In genomic region chr5:74186351-74187315, GRCh38 we compare ENCODE assay signal across 18 cellular contexts.
DNase-seq lines count a peak whose midpoint lies in the region; ATAC-seq, FAIRE-seq and TF ChIP-seq lines count a peak whose summit lies in the region.
"Had no signal": no experiment of that assay in that cellular context is flagged by ENCODE, and none has a peak within 500 bp of the region (broad histone marks: within the 10 kb centered on the region; RNA-seq: fewer than 3 reads in every experiment).

No MANE protein-coding gene starts in this region.

- H3K9me3 ChIP-seq in astrocyte (ENCODE audit: insufficient read depth, low read depth, low read length) = no peaks in the 10 kb centered on the region
- H3K9me3 ChIP-seq: Peyer's patch had no signal

- no peak overlapping the region for H3K27ac Mint-ChIP-seq in activated CD4-positive, alpha-beta T cell treated with anti-CD3 and anti-CD28 coated beads for 36 hours
- peak overlapping the region; percentile 68 for H3K27ac Mint-ChIP-seq in astrocyte (ENCODE audit: unreplicated experiment)

- no peaks in the 10 kb centered on the region for H3K27me3 ChIP-seq in astrocyte (ENCODE audit: insufficient read depth, low read length)
- H3K27me3 ChIP-seq: MG63, Peyer's patch had no signal

- no peak overlapping the region for H3K9ac ChIP-seq in astrocyte (ENCODE audit: low read length)

- no peak overlapping the region for H3K4me3 ChIP-seq in astrocyte (ENCODE audit: insufficient read depth, low read depth, low read length)
- H3K4me3 ChIP-seq: K562, MG63, Peyer's patch had no signal

- DNase-seq in activated CD4-positive, alpha-beta T cell treated with anti-CD3 and anti-CD28 coated beads for 36 hours = no peak
- no peak for DNase-seq in activated CD4-positive, alpha-beta T cell treated with anti-CD3 and anti-CD28 coated beads, Interleukin-2, amount 50 U/mL, for 4 hours
- peak; percentile 95 for DNase-seq in astrocyte (ENCODE audit: low read depth)
- DNase-seq in fibroblast of peridontal ligament (ENCODE audit: extremely low read depth) = peak; percentile 83
- DNase-seq in D721Med (ENCODE audit: insufficient read length, low spot score) = no peak
- DNase-seq in kidney tubule cell (ENCODE audit: low spot score) = no peak
- DNase-seq: 8988T, DMS153, MG63, NCI-H1694 treated with DMSO at 0.1 percent for 48 hours, NCI-H510A, Peyer's patch, Right ventricle myocardium superior had no signal

- CTCF ChIA-PET in activated CD4-positive, alpha-beta T cell treated with anti-CD3 and anti-CD28 coated beads for 36 hours (lab: Charles Lee) = interaction anchor here (0.9 kb wide), 1 partner anchor 13 kb away, joined by 3 read pairs; no protein-coding TSS in a partner anchor

- peaks cover 17% of the 10 kb centered on the region for H3K4me1 ChIP-seq in astrocyte (ENCODE audit: insufficient read depth, low read length)
- H3K4me1 ChIP-seq: Peyer's patch had no signal

- TF ChIP-seq CTCF in astrocyte (IDR thresholded peaks at IDR 0.05; ENCODE audit: insufficient read depth, low read depth, low read length) (no peak), D721Med (IDR thresholded peaks at IDR 0.05; ENCODE audit: insufficient read depth, missing control alignments) (no peak)

- peaks cover 9% of the 10 kb centered on the region for H3K4me1 Mint-ChIP-seq in activated CD4-positive, alpha-beta T cell treated with anti-CD3 and anti-CD28 coated beads for 36 hours
- peaks cover 26% of the 10 kb centered on the region for H3K4me1 Mint-ChIP-seq in astrocyte (ENCODE audit: low read depth, unreplicated experiment)

- peak overlapping the region; percentile 43 for H3K4me2 ChIP-seq in astrocyte (ENCODE audit: low read length)

- no peaks in the 10 kb centered on the region for H3K36me3 Mint-ChIP-seq in activated CD4-positive, alpha-beta T cell treated with anti-CD3 and anti-CD28 coated beads for 36 hours (ENCODE audit: low read depth)
- H3K36me3 Mint-ChIP-seq in astrocyte (ENCODE audit: low read depth, unreplicated experiment) = no peaks in the 10 kb centered on the region

- H4K20me1 ChIP-seq in astrocyte (ENCODE audit: insufficient read depth, low read length) = no peaks in the 10 kb centered on the region

- H3K4me3 Mint-ChIP-seq in activated CD4-positive, alpha-beta T cell treated with anti-CD3 and anti-CD28 coated beads for 36 hours = no peak overlapping the region
- no peak overlapping the region for H3K4me3 Mint-ChIP-seq in astrocyte (ENCODE audit: unreplicated experiment)

- ATAC-seq in activated CD4-positive, alpha-beta T cell treated with anti-CD3 and anti-CD28 coated beads for 36 hours = peak; percentile 40
- ATAC-seq in GM18511 (IDR thresholded peaks at IDR 0.05; ENCODE audit: unreplicated experiment) = no peak
- no peak for ATAC-seq in GM18502 (IDR thresholded peaks at IDR 0.05; ENCODE audit: poor library complexity, unreplicated experiment)
- ATAC-seq: K562 had no signal

- H2AFZ ChIP-seq in astrocyte (ENCODE audit: low read depth, low read length) = no peak overlapping the region

- H3K27me3 Mint-ChIP-seq in activated CD4-positive, alpha-beta T cell treated with anti-CD3 and anti-CD28 coated beads for 36 hours = peaks cover 8% of the 10 kb centered on the region
- no peaks in the 10 kb centered on the region for H3K27me3 Mint-ChIP-seq in astrocyte (ENCODE audit: low read depth, unreplicated experiment)

- intact Hi-C loops in activated CD4-positive, alpha-beta T cell treated with anti-CD3 and anti-CD28 coated beads for 36 hours (cut with DNase I, micrococcal nuclease) = no loop called here

- FAIRE-seq in astrocyte (lab: Jason Lieb, UNC) (peak; percentile 69), D721Med (lab: Jason Lieb, UNC) (no peak)
- FAIRE-seq: K562 had no signal

- H3K9me3 Mint-ChIP-seq in activated CD4-positive, alpha-beta T cell treated with anti-CD3 and anti-CD28 coated beads for 36 hours (ENCODE audit: low read depth) = no peaks in the 10 kb centered on the region
- no peaks in the 10 kb centered on the region for H3K9me3 Mint-ChIP-seq in astrocyte (ENCODE audit: unreplicated experiment)

- POLR2A ChIA-PET in activated CD4-positive, alpha-beta T cell treated with anti-CD3 and anti-CD28 coated beads for 36 hours (lab: Charles Lee) = no interaction called here

- no peaks in the 10 kb centered on the region for H3K36me3 ChIP-seq in astrocyte (ENCODE audit: insufficient read depth, low read length)
- H3K36me3 ChIP-seq: MG63, Peyer's patch had no signal

- no peaks in the 10 kb centered on the region for H3K79me2 ChIP-seq in astrocyte (ENCODE audit: insufficient read depth, low read length)

- H3K27ac ChIP-seq in astrocyte (ENCODE audit: low read depth, low read length) = peak overlapping the region; percentile 43
- H3K27ac ChIP-seq: C4-2B, HL-60, Peyer's patch had no signal

Comparison
In these comparisons a context has a peak if more than half of its experiments do, and no peak if none do; other contexts are left out.
1. DNase-seq: peak in astrocyte (single experiment) and fibroblast of peridontal ligament (single experiment); none in activated CD4-positive, alpha-beta T cell treated with anti-CD3 and anti-CD28 coated beads for 36 hours (single experiment), activated CD4-positive, alpha-beta T cell treated with anti-CD3 and anti-CD28 coated beads, Interleukin-2, amount 50 U/mL, for 4 hours (0 of 2), D721Med (single experiment) and kidney tubule cell (single experiment).